Comparison of ENCODE assay signal across 8 cellular contexts in the genomic region with DNA sequence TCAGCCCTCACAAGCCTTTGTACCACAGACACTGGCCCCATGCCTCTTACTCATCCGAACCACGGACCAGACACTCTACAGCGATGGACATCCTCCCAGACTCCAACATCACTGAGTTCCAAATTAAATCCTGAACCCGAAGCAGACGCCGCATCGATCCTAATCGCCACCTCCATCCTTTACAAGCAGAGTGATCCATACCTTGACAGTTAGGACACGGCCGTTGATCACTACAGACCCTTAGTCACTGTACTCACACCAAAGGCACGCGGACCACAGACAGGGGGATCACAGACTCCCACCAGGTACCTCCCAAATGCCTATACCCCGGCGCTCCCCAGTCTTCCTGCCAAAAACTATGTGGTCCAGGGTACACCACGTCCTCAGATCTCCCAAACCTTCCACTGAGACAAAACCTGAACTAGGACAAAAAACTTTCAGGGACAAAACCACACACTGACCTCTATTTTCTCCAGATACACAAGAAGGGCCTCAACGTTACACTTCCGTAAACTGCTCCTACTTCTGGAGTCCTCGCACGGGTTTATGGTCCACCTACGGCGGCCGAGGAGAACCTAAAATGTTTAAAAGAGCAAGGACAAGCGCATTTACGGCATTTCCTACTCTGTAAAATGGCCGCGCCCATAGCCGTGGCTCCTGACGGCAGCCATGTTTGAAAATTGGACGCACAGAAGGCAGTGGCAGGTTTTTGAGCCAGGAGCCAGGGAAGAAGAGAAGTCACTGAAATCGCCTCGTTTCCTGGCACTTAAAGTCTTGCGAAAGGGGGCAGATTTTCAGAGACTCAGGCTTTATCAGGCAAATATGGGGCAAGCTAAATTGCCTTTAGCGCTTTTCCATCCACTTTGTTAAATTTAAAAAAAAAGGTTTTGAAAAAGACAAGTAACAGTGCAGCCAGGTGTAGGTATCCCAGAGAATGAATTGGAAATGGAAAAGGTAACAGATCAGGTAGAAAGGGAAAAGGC. TPM values are rescaled to one million over a fixed set of nuclear protein-coding genes. Genes with fewer than 3 reads are reported as not detected.
A peak's percentile ranks its signal among the peaks of the same experiment; 100 is the strongest.
DNase-seq lines count a peak whose midpoint lies in the region; ATAC-seq and TF ChIP-seq lines count a peak whose summit lies in the region.

A gene (minus strand): TSS at position 532 of the 983 bp plus-strand sequence. CDS start 12,480 bp downstream, outside the sequence.

- H3K36me3 ChIP-seq in MG63 = peaks cover 5% of the 10 kb centered on the region; the same call in 1 of the 2 replicates

- H3K27me3 Mint-ChIP-seq in activated naive CD8-positive, alpha-beta T cell = no peaks in the 10 kb centered on the region

- DNase-seq in DMS114 treated with DMSO at 0.1 percent for 48 hours (lab: John Stamatoyannopoulos, UW; ENCODE audit: unreplicated experiment) (peak; percentile 91), MG63 (peak; percentile 95), glomerular visceral epithelial cell (ENCODE audit: extremely low spot score) (peak; percentile 93), omental fat pad (ENCODE audit: low spot score) (peak; percentile 92)

- TF ChIP-seq CTCF in omental fat pad (IDR thresholded peaks at IDR 0.05) = no peak

- peak within 1 kb of the TSS; percentile 77 for H3K4me3 ChIP-seq in MG63

- peak within 1 kb of the TSS; percentile 75 for H3K27ac ChIP-seq in temporal lobe (ENCODE audit: low read depth, low read length)

- peaks cover 15% of the 10 kb centered on the region for H3K4me1 Mint-ChIP-seq in activated naive CD8-positive, alpha-beta T cell (ENCODE audit: low read depth)

- peaks cover 45% of the 10 kb centered on the region for H3K36me3 Mint-ChIP-seq in activated naive CD8-positive, alpha-beta T cell

- H3K9me3 ChIP-seq in MG63 = peaks cover 49% of the 10 kb centered on the region

- peak within 1 kb of the TSS; percentile 99 for H3K27ac Mint-ChIP-seq in activated naive CD8-positive, alpha-beta T cell

- peak within 1 kb of the TSS; percentile 100 for H3K4me3 Mint-ChIP-seq in activated naive CD8-positive, alpha-beta T cell

- ATAC-seq in GM21737 (IDR thresholded peaks at IDR 0.05; ENCODE audit: unreplicated experiment) (peak; percentile 89), SK-N-SH treated with all-trans-retinoic acid at 6 μM for 48 hours (peak; percentile 100), omental fat pad (ENCODE audit: low FRiP score) (peak; percentile 93)

- H3K27me3 ChIP-seq in MG63 = no peaks in the 10 kb centered on the region

- H3K9me3 Mint-ChIP-seq in activated naive CD8-positive, alpha-beta T cell (ENCODE audit: low read depth) = peaks cover 23% of the 10 kb centered on the region

TF ChIP-seq in SK-N-SH treated with all-trans-retinoic acid at 6 μM for 48 hours, 23 proteins besides CTCF, POLR2A, EP300 and RAD21:
- TF ChIP-seq ARNTL (CRISPR knock-in tag; IDR thresholded peaks at IDR 0.05; ENCODE audit: borderline replicate concordance, low read depth) (no peak), PPARA (CRISPR knock-in tag; IDR thresholded peaks at IDR 0.05; ENCODE audit: borderline replicate concordance) (no peak), CSDC2 (CRISPR knock-in tag; IDR thresholded peaks at IDR 0.05) (peak; percentile 73; the same call in 1 of the 2 replicates), ZNF70 (CRISPR knock-in tag; IDR thresholded peaks at IDR 0.05) (no peak), RARB (CRISPR knock-in tag; IDR thresholded peaks at IDR 0.05) (no peak), TOX (CRISPR knock-in tag; IDR thresholded peaks at IDR 0.05; ENCODE audit: borderline replicate concordance) (no peak), ESRRG (CRISPR knock-in tag; IDR thresholded peaks at IDR 0.05) (no peak), SNAI2 (CRISPR knock-in tag; IDR thresholded peaks at IDR 0.05) (no peak), ZNF565 (CRISPR knock-in tag; conservative IDR thresholded peaks at IDR 0.05; ENCODE audit: low read depth) (no peak), BACH2 (CRISPR knock-in tag; IDR thresholded peaks at IDR 0.05; ENCODE audit: borderline replicate concordance) (0 out of 2 replicates have a peak, but pooled peaks have one; percentile 59), OSR1 (CRISPR knock-in tag; IDR thresholded peaks at IDR 0.05) (no peak)
- TF ChIP-seq, protein P1, sequence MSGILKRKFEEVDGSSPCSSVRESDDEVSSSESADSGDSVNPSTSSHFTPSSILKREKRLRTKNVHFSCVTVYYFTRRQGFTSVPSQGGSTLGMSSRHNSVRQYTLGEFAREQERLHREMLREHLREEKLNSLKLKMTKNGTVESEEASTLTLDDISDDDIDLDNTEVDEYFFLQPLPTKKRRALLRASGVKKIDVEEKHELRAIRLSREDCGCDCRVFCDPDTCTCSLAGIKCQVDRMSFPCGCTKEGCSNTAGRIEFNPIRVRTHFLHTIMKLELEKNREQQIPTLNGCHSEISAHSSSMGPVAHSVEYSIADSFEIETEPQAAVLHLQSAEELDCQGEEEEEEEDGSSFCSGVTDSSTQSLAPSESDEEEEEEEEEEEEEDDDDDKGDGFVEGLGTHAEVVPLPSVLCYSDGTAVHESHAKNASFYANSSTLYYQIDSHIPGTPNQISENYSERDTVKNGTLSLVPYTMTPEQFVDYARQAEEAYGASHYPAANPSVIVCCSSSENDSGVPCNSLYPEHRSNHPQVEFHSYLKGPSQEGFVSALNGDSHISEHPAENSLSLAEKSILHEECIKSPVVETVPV (CRISPR knock-in tag; IDR thresholded peaks at IDR 0.05) = no peak
- TF ChIP-seq, protein P2, sequence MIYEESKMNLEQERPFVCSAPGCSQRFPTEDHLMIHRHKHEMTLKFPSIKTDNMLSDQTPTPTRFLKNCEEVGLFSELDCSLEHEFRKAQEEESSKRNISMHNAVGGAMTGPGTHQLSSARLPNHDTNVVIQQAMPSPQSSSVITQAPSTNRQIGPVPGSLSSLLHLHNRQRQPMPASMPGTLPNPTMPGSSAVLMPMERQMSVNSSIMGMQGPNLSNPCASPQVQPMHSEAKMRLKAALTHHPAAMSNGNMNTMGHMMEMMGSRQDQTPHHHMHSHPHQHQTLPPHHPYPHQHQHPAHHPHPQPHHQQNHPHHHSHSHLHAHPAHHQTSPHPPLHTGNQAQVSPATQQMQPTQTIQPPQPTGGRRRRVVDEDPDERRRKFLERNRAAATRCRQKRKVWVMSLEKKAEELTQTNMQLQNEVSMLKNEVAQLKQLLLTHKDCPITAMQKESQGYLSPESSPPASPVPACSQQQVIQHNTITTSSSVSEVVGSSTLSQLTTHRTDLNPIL (CRISPR knock-in tag; IDR thresholded peaks at IDR 0.05; ENCODE audit: low read depth) = no peak
- TF ChIP-seq, protein P3, sequence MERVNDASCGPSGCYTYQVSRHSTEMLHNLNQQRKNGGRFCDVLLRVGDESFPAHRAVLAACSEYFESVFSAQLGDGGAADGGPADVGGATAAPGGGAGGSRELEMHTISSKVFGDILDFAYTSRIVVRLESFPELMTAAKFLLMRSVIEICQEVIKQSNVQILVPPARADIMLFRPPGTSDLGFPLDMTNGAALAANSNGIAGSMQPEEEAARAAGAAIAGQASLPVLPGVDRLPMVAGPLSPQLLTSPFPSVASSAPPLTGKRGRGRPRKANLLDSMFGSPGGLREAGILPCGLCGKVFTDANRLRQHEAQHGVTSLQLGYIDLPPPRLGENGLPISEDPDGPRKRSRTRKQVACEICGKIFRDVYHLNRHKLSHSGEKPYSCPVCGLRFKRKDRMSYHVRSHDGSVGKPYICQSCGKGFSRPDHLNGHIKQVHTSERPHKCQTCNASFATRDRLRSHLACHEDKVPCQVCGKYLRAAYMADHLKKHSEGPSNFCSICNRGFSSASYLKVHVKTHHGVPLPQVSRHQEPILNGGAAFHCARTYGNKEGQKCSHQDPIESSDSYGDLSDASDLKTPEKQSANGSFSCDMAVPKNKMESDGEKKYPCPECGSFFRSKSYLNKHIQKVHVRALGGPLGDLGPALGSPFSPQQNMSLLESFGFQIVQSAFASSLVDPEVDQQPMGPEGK (CRISPR knock-in tag; IDR thresholded peaks at IDR 0.05; ENCODE audit: borderline replicate concordance) = no peak
- TF ChIP-seq, protein P4, sequence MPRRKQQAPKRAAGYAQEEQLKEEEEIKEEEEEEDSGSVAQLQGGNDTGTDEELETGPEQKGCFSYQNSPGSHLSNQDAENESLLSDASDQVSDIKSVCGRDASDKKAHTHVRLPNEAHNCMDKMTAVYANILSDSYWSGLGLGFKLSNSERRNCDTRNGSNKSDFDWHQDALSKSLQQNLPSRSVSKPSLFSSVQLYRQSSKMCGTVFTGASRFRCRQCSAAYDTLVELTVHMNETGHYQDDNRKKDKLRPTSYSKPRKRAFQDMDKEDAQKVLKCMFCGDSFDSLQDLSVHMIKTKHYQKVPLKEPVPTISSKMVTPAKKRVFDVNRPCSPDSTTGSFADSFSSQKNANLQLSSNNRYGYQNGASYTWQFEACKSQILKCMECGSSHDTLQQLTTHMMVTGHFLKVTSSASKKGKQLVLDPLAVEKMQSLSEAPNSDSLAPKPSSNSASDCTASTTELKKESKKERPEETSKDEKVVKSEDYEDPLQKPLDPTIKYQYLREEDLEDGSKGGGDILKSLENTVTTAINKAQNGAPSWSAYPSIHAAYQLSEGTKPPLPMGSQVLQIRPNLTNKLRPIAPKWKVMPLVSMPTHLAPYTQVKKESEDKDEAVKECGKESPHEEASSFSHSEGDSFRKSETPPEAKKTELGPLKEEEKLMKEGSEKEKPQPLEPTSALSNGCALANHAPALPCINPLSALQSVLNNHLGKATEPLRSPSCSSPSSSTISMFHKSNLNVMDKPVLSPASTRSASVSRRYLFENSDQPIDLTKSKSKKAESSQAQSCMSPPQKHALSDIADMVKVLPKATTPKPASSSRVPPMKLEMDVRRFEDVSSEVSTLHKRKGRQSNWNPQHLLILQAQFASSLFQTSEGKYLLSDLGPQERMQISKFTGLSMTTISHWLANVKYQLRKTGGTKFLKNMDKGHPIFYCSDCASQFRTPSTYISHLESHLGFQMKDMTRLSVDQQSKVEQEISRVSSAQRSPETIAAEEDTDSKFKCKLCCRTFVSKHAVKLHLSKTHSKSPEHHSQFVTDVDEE (CRISPR knock-in tag; IDR thresholded peaks at IDR 0.05) = 0 out of 2 replicates have a peak, but pooled peaks have one; percentile 40

RNA-seq across cellular contexts. Expression of the gene that starts here (rescaled TPM):
- total RNA-seq in MG63 (2014; rRNA removed; shearing (Covaris generic); ENCODE audit: low replicate concordance) = 3.0 and 4.8 TPM in 2 replicates
- total RNA-seq in omental fat pad (10 to 100 TPM in 1 of 4 donors, 1 to 10 TPM in 3; 8.3 to 15.4 (median 8.7) TPM), temporal lobe (14.0 TPM)

Comparison
In these comparisons a context has a peak if more than half of its experiments do, and no peak if none do; other contexts are left out.
1. Peak in every context shown above with its lines: DNase-seq, ATAC-seq, H3K4me3 ChIP-seq and H3K27ac ChIP-seq.